In the genomic region with DNA sequence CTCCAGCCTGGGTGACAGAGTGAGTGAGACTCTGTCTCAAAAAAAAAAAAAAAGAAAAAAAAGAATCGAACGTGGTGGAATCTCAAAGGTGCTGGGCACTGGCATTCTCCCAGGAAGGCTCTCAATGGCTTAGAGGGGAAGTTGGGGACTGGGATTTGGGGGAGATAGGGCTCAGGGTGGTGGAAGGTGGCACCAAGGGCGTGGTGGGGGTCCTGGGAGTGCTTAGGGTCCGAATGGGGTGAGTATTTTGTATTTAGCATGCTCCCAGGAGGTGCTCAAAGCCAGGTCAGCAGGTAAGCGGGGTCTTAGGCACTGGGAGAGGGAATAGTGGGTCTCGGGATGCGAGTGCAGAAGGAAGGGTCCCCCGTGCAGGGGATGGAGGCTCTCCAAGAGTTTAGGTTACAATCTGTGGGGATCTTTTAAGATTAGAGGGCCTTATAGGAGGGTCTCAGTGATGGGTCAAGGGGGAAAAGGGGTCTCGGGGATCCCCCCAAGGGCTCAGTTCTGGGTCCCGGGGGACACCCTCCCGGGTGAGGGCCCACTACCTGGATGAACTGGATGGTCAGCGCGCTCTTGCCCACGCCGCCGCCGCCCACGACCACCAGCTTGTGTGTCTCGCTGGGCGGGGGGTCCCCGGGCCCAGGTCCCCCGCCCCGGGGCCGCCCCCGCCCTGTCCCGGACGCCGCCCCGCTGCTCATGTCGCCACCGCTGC, we compare ENCODE assay signal across 8 cellular contexts. TPM values are rescaled to one million over a fixed set of nuclear protein-coding genes. Genes with fewer than 3 reads are reported as not detected.
DNase-seq lines count a peak whose midpoint lies in the region; ATAC-seq, FAIRE-seq and TF ChIP-seq lines count a peak whose summit lies in the region.

No MANE protein-coding gene starts in this region.

- 5 to 6% methylated on average over 10 to 16 of the region's 31 CpGs for WGBS in esophagus squamous epithelium, 2 donors

- FAIRE-seq in GM19239 (lab: Jason Lieb, UNC): no peak

- no peak for ATAC-seq in GM19395 (IDR thresholded peaks at IDR 0.05; ENCODE audit: unreplicated experiment)

- peak in 1 of 4 donors; percentile 63 for TF ChIP-seq POLR2A in esophagus squamous epithelium (IDR thresholded peaks at IDR 0.05)

- no peaks in the 10 kb centered on the region for H3K9me3 Mint-ChIP-seq in progenitor cell of endocrine pancreas (ENCODE audit: low read depth)

- H3K4me3 Mint-ChIP-seq in progenitor cell of endocrine pancreas (ENCODE audit: low read depth): peak overlapping the region; percentile 98

- H3K27me3 ChIP-seq in SJCRH30 (no peaks in the 10 kb centered on the region), esophagus squamous epithelium (no peaks in the 10 kb centered on the region)

- intact Hi-C loops in esophagus squamous epithelium (cut with DNase I): no loop called here

- H3K9ac ChIP-seq in ES-I3 (ENCODE audit: low read depth, low read length): peak overlapping the region; percentile 69; the same call in 1 of the 2 replicates

- H3K9me3 ChIP-seq in ES-I3 (ENCODE audit: control insufficient read depth, insufficient read depth, low read length) (no peaks in the 10 kb centered on the region), SJCRH30 (replicated peaks) (no peaks in the 10 kb centered on the region), esophagus squamous epithelium (no peaks in the 10 kb centered on the region)

- peaks cover 41% of the 10 kb centered on the region for H3K4me1 Mint-ChIP-seq in progenitor cell of endocrine pancreas (ENCODE audit: low read depth)

- H3K4me3 ChIP-seq in SJCRH30: peak overlapping the region; percentile 56
- H3K4me3 ChIP-seq in esophagus squamous epithelium: peak overlapping the region; percentile 54 to 95 (median 73)

- H3K27me3 Mint-ChIP-seq in progenitor cell of endocrine pancreas: peaks cover 33% of the 10 kb centered on the region

- H3K36me3 Mint-ChIP-seq in progenitor cell of endocrine pancreas (ENCODE audit: insufficient read depth): peaks cover 1% of the 10 kb centered on the region

- TF ChIP-seq CTCF in esophagus squamous epithelium (IDR thresholded peaks at IDR 0.05) (no peak), progenitor cell of endocrine pancreas (IDR thresholded peaks at IDR 0.05; ENCODE audit: unreplicated experiment) (no peak)

- peak overlapping the region; percentile 88 for H3K27ac Mint-ChIP-seq in progenitor cell of endocrine pancreas

- H3K36me3 ChIP-seq in ES-I3 (ENCODE audit: insufficient read depth, low read length) (no peaks in the 10 kb centered on the region), SJCRH30 (no peaks in the 10 kb centered on the region), esophagus squamous epithelium (peaks cover 0 to 3% (median 0%) of the 10 kb centered on the region in 3 donors)

- H3K4me1 ChIP-seq in ES-I3 (ENCODE audit: insufficient read depth, low read length) (peaks cover 12% of the 10 kb centered on the region), SJCRH30 (peaks cover 11% of the 10 kb centered on the region), esophagus squamous epithelium (peaks cover 38 to 85% (median 52%) of the 10 kb centered on the region in 3 donors)

- DNase-seq in SJCRH30 (peak in 1 of 2 experiments; percentile 31), esophagus squamous epithelium (lab: John Stamatoyannopoulos, UW) (no peak), progenitor cell of endocrine pancreas (ENCODE audit: low spot score, unreplicated experiment) (no peak), NCI-H526 treated with DMSO at 0.1 percent for 48 hours (lab: John Stamatoyannopoulos, UW) (no peak), NCI-H146 treated with DMSO at 0.1 percent for 48 hours (lab: John Stamatoyannopoulos, UW; ENCODE audit: unreplicated experiment) (no peak), GM19239 (ENCODE audit: insufficient read length, low spot score) (no peak)

- H3K27ac ChIP-seq in SJCRH30 (no peak overlapping the region), esophagus squamous epithelium (peak overlapping the region; percentile 97 to 98 (median 98))

RNA-seq across cellular contexts. Expression of a gene that starts 0.4 kb away (rescaled TPM):
- 7.5 and 7.6 TPM in 2 replicates for total RNA-seq in SJCRH30 (2014; rRNA removed; shearing (Covaris generic))
- total RNA-seq in esophagus squamous epithelium: 10 to 100 TPM in 3 of 4 donors, 1 to 10 TPM in 1; 6.3 to 40.8 (median 12.8) TPM
- 2.6 and 3.9 TPM in 2 replicates for total RNA-seq in progenitor cell of endocrine pancreas

RNA-seq across cellular contexts. Expression of a gene that starts 2.5 kb away (rescaled TPM):
- total RNA-seq in SJCRH30 (2014; rRNA removed; shearing (Covaris generic)): 15.9 and 16.3 TPM in 2 replicates
- total RNA-seq in esophagus squamous epithelium: 10 to 100 TPM; 11.0 to 24.8 (median 15.2) TPM
- 83.2 and 90.7 TPM in 2 replicates for total RNA-seq in progenitor cell of endocrine pancreas

RNA-seq across cellular contexts. Expression of a gene that starts 26.1 kb away (rescaled TPM):
- 35.1 and 38.6 TPM in 2 replicates for total RNA-seq in SJCRH30 (2014; rRNA removed; shearing (Covaris generic))
- total RNA-seq in esophagus squamous epithelium (10 to 100 TPM; 33.5 to 69.1 (median 49.4) TPM), progenitor cell of endocrine pancreas (103 and 110 TPM in 2 replicates)

RNA-seq across cellular contexts. Expression of a gene that starts 26.2 kb away (rescaled TPM):
- 45.2 and 61.7 TPM in 2 replicates for total RNA-seq in SJCRH30 (2014; rRNA removed; shearing (Covaris generic))
- total RNA-seq in esophagus squamous epithelium (10 to 100 TPM in 1 of 4 donors, 1 to 10 TPM in 3; 4.4 to 12.9 (median 5.8) TPM), progenitor cell of endocrine pancreas (58.5 and 59.0 TPM in 2 replicates)

RNA-seq across cellular contexts. Expression of a gene that starts 37.5 kb away (rescaled TPM):
- total RNA-seq in SJCRH30 (2014; rRNA removed; shearing (Covaris generic)): 385 and 390 TPM in 2 replicates
- total RNA-seq in esophagus squamous epithelium (100 to 1,000 TPM in 3 of 4 donors, 10 to 100 TPM in 1; 86.1 to 206 (median 182) TPM), progenitor cell of endocrine pancreas (299 and 306 TPM in 2 replicates)
